Comparison of ENCODE assay signal across 1 cellular context in the genomic region with DNA sequence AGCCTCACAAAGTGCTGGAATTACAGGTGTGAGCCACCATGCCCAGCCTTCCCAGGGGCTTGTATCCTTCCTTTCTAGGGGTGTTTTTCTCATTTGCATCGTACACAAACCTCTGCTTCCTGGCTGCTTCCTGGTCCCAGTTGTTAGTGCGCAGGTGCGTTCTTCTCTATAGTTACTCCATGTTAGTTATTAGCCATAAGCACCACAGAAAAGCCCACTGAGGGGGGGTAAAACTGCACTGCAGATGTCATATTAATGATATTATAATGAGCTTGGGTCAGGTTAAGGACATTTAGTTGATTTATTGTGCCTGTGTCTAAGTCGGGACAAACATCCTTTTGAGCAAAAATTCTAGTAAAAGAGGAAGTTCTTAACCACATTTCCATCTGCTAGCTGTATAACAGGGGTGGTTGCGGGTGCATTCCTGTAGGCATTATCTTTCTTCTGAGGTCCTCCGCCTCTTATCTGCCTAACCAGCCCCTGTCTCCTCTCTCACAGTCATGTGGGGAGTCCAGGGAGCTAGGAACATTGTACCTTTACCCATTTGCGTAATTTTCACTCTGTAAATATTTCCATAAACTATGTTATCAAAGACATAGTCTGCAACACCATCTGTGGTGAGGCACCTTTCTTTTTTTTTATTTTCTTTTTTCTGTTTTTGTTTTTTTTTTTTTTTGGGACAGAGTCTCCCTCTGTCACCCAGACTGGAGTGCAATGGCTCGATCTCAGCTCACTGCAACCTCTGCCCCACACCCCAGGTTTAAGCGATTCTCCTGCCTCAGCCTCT.
A peak's percentile ranks its signal among the peaks of the same experiment; 100 is the strongest.
TF ChIP-seq lines count a peak whose summit lies in the region.

No MANE protein-coding gene starts in this region.

TF ChIP-seq in K562, 482 proteins besides CTCF, POLR2A, EP300 and RAD21 (continued from another document and continues in another):
- TF ChIP-seq, protein P1, sequence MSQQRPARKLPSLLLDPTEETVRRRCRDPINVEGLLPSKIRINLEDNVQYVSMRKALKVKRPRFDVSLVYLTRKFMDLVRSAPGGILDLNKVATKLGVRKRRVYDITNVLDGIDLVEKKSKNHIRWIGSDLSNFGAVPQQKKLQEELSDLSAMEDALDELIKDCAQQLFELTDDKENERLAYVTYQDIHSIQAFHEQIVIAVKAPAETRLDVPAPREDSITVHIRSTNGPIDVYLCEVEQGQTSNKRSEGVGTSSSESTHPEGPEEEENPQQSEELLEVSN (IDR thresholded peaks at IDR 0.05; ENCODE audit: borderline replicate concordance in 1 of 2, extremely low read depth in 1 of 2, insufficient read depth in 1 of 2, insufficient read length in 1 of 2, low read depth in 1 of 2, low read length in 1 of 2, poor library complexity in 1 of 2, severe bottlenecking in 1 of 2) = no peak
- TF ChIP-seq CBX1 (IDR thresholded peaks at IDR 0.05; ENCODE audit: low read depth) = no peak; the same call in 1 of the 2 replicates
- TF ChIP-seq BACH1 (tag; IDR thresholded peaks at IDR 0.05) = peak; percentile 47; the same call in 1 of the 2 replicates
- 0 out of 2 replicates have a peak, but pooled peaks have one; percentile 39 for TF ChIP-seq ZNF609 (CRISPR knock-in tag; IDR thresholded peaks at IDR 0.05; ENCODE audit: borderline replicate concordance)
- peak; percentile 62; the same call in 1 of the 2 replicates for TF ChIP-seq TOE1 (IDR thresholded peaks at IDR 0.05; ENCODE audit: borderline replicate concordance)
- no peak for TF ChIP-seq TOE1 (CRISPR knock-in tag; IDR thresholded peaks at IDR 0.05; ENCODE audit: borderline replicate concordance, low read depth)
- peak; percentile 97 for TF ChIP-seq RNF2 (IDR thresholded peaks at IDR 0.05)
- peak; percentile 30; the same call in 1 of the 2 replicates for TF ChIP-seq ZBTB7A (IDR thresholded peaks at IDR 0.05; ENCODE audit: borderline replicate concordance, control insufficient read depth, low read depth, low read length)
- no peak for TF ChIP-seq ZNF282 (CRISPR knock-in tag; IDR thresholded peaks at IDR 0.05)
- no peak for TF ChIP-seq PHF8 (IDR thresholded peaks at IDR 0.05; ENCODE audit: borderline replicate concordance, low read length)
- peak; percentile 68 for TF ChIP-seq EP400 (IDR thresholded peaks at IDR 0.05)
- TF ChIP-seq U2AF2 (optimal IDR thresholded peaks at IDR 0.05; ENCODE audit: low read depth, low read length) = no peak
- TF ChIP-seq ZNF583 (CRISPR knock-in tag; IDR thresholded peaks at IDR 0.05) = peak; percentile 94
- TF ChIP-seq, protein P2, sequence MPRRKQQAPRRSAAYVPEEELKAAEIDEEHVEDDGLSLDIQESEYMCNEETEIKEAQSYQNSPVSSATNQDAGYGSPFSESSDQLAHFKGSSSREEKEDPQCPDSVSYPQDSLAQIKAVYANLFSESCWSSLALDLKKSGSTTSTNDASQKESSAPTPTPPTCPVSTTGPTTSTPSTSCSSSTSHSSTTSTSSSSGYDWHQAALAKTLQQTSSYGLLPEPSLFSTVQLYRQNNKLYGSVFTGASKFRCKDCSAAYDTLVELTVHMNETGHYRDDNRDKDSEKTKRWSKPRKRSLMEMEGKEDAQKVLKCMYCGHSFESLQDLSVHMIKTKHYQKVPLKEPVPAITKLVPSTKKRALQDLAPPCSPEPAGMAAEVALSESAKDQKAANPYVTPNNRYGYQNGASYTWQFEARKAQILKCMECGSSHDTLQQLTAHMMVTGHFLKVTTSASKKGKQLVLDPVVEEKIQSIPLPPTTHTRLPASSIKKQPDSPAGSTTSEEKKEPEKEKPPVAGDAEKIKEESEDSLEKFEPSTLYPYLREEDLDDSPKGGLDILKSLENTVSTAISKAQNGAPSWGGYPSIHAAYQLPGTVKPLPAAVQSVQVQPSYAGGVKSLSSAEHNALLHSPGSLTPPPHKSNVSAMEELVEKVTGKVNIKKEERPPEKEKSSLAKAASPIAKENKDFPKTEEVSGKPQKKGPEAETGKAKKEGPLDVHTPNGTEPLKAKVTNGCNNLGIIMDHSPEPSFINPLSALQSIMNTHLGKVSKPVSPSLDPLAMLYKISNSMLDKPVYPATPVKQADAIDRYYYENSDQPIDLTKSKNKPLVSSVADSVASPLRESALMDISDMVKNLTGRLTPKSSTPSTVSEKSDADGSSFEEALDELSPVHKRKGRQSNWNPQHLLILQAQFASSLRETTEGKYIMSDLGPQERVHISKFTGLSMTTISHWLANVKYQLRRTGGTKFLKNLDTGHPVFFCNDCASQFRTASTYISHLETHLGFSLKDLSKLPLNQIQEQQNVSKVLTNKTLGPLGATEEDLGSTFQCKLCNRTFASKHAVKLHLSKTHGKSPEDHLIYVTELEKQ (CRISPR knock-in tag; IDR thresholded peaks at IDR 0.05) = 0 out of 2 replicates have a peak, but pooled peaks have one; percentile 62
- no peak for TF ChIP-seq THRAP3 (IDR thresholded peaks at IDR 0.05; ENCODE audit: borderline replicate concordance)
- TF ChIP-seq ZNF134 (CRISPR knock-in tag; conservative IDR thresholded peaks at IDR 0.05) = no peak; the same call in 1 of the 2 replicates
- no peak for TF ChIP-seq ZNF518B (CRISPR knock-in tag; IDR thresholded peaks at IDR 0.05)
- TF ChIP-seq TGIF2 (CRISPR knock-in tag; IDR thresholded peaks at IDR 0.05) = no peak
- peak; percentile 94 for TF ChIP-seq DMBX1 (CRISPR knock-in tag; IDR thresholded peaks at IDR 0.05; ENCODE audit: borderline replicate concordance)
- TF ChIP-seq, protein P3, sequence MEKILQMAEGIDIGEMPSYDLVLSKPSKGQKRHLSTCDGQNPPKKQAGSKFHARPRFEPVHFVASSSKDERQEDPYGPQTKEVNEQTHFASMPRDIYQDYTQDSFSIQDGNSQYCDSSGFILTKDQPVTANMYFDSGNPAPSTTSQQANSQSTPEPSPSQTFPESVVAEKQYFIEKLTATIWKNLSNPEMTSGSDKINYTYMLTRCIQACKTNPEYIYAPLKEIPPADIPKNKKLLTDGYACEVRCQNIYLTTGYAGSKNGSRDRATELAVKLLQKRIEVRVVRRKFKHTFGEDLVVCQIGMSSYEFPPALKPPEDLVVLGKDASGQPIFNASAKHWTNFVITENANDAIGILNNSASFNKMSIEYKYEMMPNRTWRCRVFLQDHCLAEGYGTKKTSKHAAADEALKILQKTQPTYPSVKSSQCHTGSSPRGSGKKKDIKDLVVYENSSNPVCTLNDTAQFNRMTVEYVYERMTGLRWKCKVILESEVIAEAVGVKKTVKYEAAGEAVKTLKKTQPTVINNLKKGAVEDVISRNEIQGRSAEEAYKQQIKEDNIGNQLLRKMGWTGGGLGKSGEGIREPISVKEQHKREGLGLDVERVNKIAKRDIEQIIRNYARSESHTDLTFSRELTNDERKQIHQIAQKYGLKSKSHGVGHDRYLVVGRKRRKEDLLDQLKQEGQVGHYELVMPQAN (IDR thresholded peaks at IDR 0.05; ENCODE audit: borderline replicate concordance) = no peak
- no peak; the same call in 1 of the 2 replicates for TF ChIP-seq ZNF507 (tag; conservative IDR thresholded peaks at IDR 0.05)
- TF ChIP-seq, protein P4, sequence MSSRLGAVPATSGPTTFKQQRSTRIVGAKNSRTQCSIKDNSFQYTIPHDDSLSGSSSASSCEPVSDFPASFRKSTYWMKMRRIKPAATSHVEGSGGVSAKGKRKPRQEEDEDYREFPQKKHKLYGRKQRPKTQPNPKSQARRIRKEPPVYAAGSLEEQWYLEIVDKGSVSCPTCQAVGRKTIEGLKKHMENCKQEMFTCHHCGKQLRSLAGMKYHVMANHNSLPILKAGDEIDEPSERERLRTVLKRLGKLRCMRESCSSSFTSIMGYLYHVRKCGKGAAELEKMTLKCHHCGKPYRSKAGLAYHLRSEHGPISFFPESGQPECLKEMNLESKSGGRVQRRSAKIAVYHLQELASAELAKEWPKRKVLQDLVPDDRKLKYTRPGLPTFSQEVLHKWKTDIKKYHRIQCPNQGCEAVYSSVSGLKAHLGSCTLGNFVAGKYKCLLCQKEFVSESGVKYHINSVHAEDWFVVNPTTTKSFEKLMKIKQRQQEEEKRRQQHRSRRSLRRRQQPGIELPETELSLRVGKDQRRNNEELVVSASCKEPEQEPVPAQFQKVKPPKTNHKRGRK (tag; IDR thresholded peaks at IDR 0.05) = no peak
- TF ChIP-seq, protein P5, sequence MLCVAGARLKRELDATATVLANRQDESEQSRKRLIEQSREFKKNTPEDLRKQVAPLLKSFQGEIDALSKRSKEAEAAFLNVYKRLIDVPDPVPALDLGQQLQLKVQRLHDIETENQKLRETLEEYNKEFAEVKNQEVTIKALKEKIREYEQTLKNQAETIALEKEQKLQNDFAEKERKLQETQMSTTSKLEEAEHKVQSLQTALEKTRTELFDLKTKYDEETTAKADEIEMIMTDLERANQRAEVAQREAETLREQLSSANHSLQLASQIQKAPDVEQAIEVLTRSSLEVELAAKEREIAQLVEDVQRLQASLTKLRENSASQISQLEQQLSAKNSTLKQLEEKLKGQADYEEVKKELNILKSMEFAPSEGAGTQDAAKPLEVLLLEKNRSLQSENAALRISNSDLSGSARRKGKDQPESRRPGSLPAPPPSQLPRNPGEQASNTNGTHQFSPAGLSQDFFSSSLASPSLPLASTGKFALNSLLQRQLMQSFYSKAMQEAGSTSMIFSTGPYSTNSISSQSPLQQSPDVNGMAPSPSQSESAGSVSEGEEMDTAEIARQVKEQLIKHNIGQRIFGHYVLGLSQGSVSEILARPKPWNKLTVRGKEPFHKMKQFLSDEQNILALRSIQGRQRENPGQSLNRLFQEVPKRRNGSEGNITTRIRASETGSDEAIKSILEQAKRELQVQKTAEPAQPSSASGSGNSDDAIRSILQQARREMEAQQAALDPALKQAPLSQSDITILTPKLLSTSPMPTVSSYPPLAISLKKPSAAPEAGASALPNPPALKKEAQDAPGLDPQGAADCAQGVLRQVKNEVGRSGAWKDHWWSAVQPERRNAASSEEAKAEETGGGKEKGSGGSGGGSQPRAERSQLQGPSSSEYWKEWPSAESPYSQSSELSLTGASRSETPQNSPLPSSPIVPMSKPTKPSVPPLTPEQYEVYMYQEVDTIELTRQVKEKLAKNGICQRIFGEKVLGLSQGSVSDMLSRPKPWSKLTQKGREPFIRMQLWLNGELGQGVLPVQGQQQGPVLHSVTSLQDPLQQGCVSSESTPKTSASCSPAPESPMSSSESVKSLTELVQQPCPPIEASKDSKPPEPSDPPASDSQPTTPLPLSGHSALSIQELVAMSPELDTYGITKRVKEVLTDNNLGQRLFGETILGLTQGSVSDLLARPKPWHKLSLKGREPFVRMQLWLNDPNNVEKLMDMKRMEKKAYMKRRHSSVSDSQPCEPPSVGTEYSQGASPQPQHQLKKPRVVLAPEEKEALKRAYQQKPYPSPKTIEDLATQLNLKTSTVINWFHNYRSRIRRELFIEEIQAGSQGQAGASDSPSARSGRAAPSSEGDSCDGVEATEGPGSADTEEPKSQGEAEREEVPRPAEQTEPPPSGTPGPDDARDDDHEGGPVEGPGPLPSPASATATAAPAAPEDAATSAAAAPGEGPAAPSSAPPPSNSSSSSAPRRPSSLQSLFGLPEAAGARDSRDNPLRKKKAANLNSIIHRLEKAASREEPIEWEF (CRISPR knock-in tag; IDR thresholded peaks at IDR 0.05) = no peak
- no peak for TF ChIP-seq ZNF174 (CRISPR knock-in tag; IDR thresholded peaks at IDR 0.05)
- TF ChIP-seq XRCC4 (IDR thresholded peaks at IDR 0.05; ENCODE audit: extremely low read depth, insufficient read depth, insufficient read length) = no peak
